9 cellular contexts compared by ENCODE assay signal in genomic region chr10:11245510-11245909, GRCh38.
DNase-seq lines count a peak whose midpoint lies in the region; ATAC-seq and TF ChIP-seq lines count a peak whose summit lies in the region.
"Had no signal": no experiment of that assay in that cellular context is flagged by ENCODE, and none has a peak within 500 bp of the region (broad histone marks: within the 10 kb centered on the region; RNA-seq: fewer than 3 reads in every experiment).

No MANE protein-coding gene starts in this region.

- DNase-seq in activated CD4-positive, alpha-beta memory T cell treated with anti-CD3 and anti-CD28 coated beads for 36 hours, result peak; percentile 37
- no peak for DNase-seq in activated CD4-positive, alpha-beta memory T cell treated with anti-CD3 and anti-CD28 coated beads, Interleukin-2, amount 10 ng/mL, durations not matched to agents 7 days and 5 days
- DNase-seq in MM.1S, result peak; percentile 89
- DNase-seq in gastrocnemius medialis, result no peak
- no peak for DNase-seq in stimulated activated naive CD4-positive, alpha-beta T cell (lab: John Stamatoyannopoulos, UW)
- DNase-seq in erythroblast (lab: John Stamatoyannopoulos, UW), result no peak
- DNase-seq in KBM-7, result no peak
- DNase-seq: SK-N-SH had no signal

- POLR2A ChIA-PET in activated CD4-positive, alpha-beta memory T cell treated with anti-CD3 and anti-CD28 coated beads for 36 hours (lab: Charles Lee), result interaction anchor here (1.0 to 1.9 kb wide), 5 partner anchors 10 to 81 kb away, joined by 3 to 8 read pairs (median 4); no protein-coding TSS in a partner anchor
- POLR2A ChIA-PET in activated CD4-positive, alpha-beta memory T cell treated with anti-CD3 and anti-CD28 coated beads, Interleukin-2, amount 10 ng/mL, durations not matched to agents 7 days and 5 days (lab: Charles Lee), result interaction anchor here (1.1 to 1.7 kb wide), 2 partner anchors 9 to 31 kb away, joined by 3 to 6 read pairs; no protein-coding TSS in a partner anchor

- no peaks in the 10 kb centered on the region for H4K20me1 ChIP-seq in MM.1S (ENCODE audit: insufficient read depth, low read length)

- H3K4me1 ChIP-seq in MM.1S (ENCODE audit: low read length) (peaks cover 96% of the 10 kb centered on the region), gastrocnemius medialis (peaks cover 0 to 6% of the 10 kb centered on the region in 2 donors)

- no peaks in the 10 kb centered on the region for H3K9me2 ChIP-seq in MM.1S (replicated peaks; ENCODE audit: insufficient read depth, low read length)
- H3K9me2 ChIP-seq: SK-N-SH had no signal

- ATAC-seq in HG02610 (IDR thresholded peaks at IDR 0.05; ENCODE audit: unreplicated experiment) (peak; percentile 48), gastrocnemius medialis (peak; percentile 40 to 50)

- H3K27ac Mint-ChIP-seq in activated CD4-positive, alpha-beta memory T cell treated with anti-CD3 and anti-CD28 coated beads for 36 hours, result no peak overlapping the region
- no peak overlapping the region for H3K27ac Mint-ChIP-seq in activated CD4-positive, alpha-beta memory T cell treated with anti-CD3 and anti-CD28 coated beads, Interleukin-2, amount 10 ng/mL, durations not matched to agents 7 days and 5 days

- in situ Hi-C loops in gastrocnemius medialis (cut with MboI; ENCODE audit: low sequenced_read_pairs in 4 of 4), result no loop called here
- in situ Hi-C loops in KBM-7 (cut with MboI; ENCODE audit: low pct_unique_long_range_greater_than_20kb, low sequenced_read_pairs), result no loop called here

- peaks cover 30% of the 10 kb centered on the region for H3K36me3 Mint-ChIP-seq in activated CD4-positive, alpha-beta memory T cell treated with anti-CD3 and anti-CD28 coated beads for 36 hours
- H3K36me3 Mint-ChIP-seq in activated CD4-positive, alpha-beta memory T cell treated with anti-CD3 and anti-CD28 coated beads, Interleukin-2, amount 10 ng/mL, durations not matched to agents 7 days and 5 days (ENCODE audit: low read depth), result peaks cover 47% of the 10 kb centered on the region

- H3F3A ChIP-seq in MM.1S (ENCODE audit: insufficient read depth, low read length), result peaks cover 93% of the 10 kb centered on the region

- H3K9me3 Mint-ChIP-seq in activated CD4-positive, alpha-beta memory T cell treated with anti-CD3 and anti-CD28 coated beads for 36 hours, result no peaks in the 10 kb centered on the region
- H3K9me3 Mint-ChIP-seq in activated CD4-positive, alpha-beta memory T cell treated with anti-CD3 and anti-CD28 coated beads, Interleukin-2, amount 10 ng/mL, durations not matched to agents 7 days and 5 days, result no peaks in the 10 kb centered on the region

- no peak for TF ChIP-seq POLR2A in gastrocnemius medialis (IDR thresholded peaks at IDR 0.05)
- TF ChIP-seq POLR2A in erythroblast (IDR thresholded peaks at IDR 0.05; ENCODE audit: low read length), result no peak

- H3K27ac ChIP-seq in MM.1S (ENCODE audit: low read length) (peak overlapping the region; percentile 99), gastrocnemius medialis (no peak overlapping the region)

- TF ChIP-seq CTCF in MM.1S (IDR thresholded peaks at IDR 0.05; ENCODE audit: low read length) (no peak), gastrocnemius medialis (IDR thresholded peaks at IDR 0.05 in 4 of 5, conservative IDR thresholded peaks at IDR 0.05 in 1 of 5) (no peak)

- no peak overlapping the region for H2AFZ ChIP-seq in MM.1S (ENCODE audit: low read length)

- intact Hi-C loops in activated CD4-positive, alpha-beta memory T cell treated with anti-CD3 and anti-CD28 coated beads for 36 hours (cut with micrococcal nuclease), result no loop called here
- intact Hi-C loops in gastrocnemius medialis (cut with DNase I; ENCODE audit: low total_unique reads), result no loop called here

- H3K9me3 ChIP-seq in MM.1S (replicated peaks; ENCODE audit: insufficient read depth, low read length), result no peaks in the 10 kb centered on the region
- no peaks in the 10 kb centered on the region for H3K9me3 ChIP-seq in gastrocnemius medialis
- H3K9me3 ChIP-seq: SK-N-SH had no signal

- no peak overlapping the region; the same call in 1 of the 2 replicates for H3K4me3 ChIP-seq in MM.1S (ENCODE audit: low read length)
- no peak overlapping the region for H3K4me3 ChIP-seq in gastrocnemius medialis

- H3K4me3 Mint-ChIP-seq in activated CD4-positive, alpha-beta memory T cell treated with anti-CD3 and anti-CD28 coated beads for 36 hours, result no peak overlapping the region
- H3K4me3 Mint-ChIP-seq in activated CD4-positive, alpha-beta memory T cell treated with anti-CD3 and anti-CD28 coated beads, Interleukin-2, amount 10 ng/mL, durations not matched to agents 7 days and 5 days, result no peak overlapping the region

- peak overlapping the region; percentile 41 for H3K4me2 ChIP-seq in MM.1S (ENCODE audit: low read depth, low read length)
- H3K4me2 ChIP-seq: SK-N-SH had no signal

- peak overlapping the region; percentile 77 for H3K9ac ChIP-seq in MM.1S (ENCODE audit: low read length)
- H3K9ac ChIP-seq: SK-N-SH had no signal

- no peaks in the 10 kb centered on the region for H3K27me3 ChIP-seq in MM.1S (replicated peaks; ENCODE audit: insufficient read depth, low read length)
- H3K27me3 ChIP-seq in gastrocnemius medialis, result no peaks in the 10 kb centered on the region

- peaks cover 50% of the 10 kb centered on the region for H3K4me1 Mint-ChIP-seq in activated CD4-positive, alpha-beta memory T cell treated with anti-CD3 and anti-CD28 coated beads for 36 hours (ENCODE audit: low read depth)
- H3K4me1 Mint-ChIP-seq in activated CD4-positive, alpha-beta memory T cell treated with anti-CD3 and anti-CD28 coated beads, Interleukin-2, amount 10 ng/mL, durations not matched to agents 7 days and 5 days, result peaks cover 28% of the 10 kb centered on the region

- CTCF ChIA-PET in activated CD4-positive, alpha-beta memory T cell treated with anti-CD3 and anti-CD28 coated beads for 36 hours (lab: Charles Lee), result interaction anchor here (1.1 to 1.5 kb wide), 3 partner anchors 25 to 46 kb away, joined by 3 read pairs; no protein-coding TSS in a partner anchor
- CTCF ChIA-PET in activated CD4-positive, alpha-beta memory T cell treated with anti-CD3 and anti-CD28 coated beads, Interleukin-2, amount 10 ng/mL, durations not matched to agents 7 days and 5 days (lab: Charles Lee), result interaction anchor here (0.8 kb wide), 1 partner anchor 1388 kb away, joined by 3 read pairs; no protein-coding TSS in a partner anchor

- H3K36me3 ChIP-seq in MM.1S (replicated peaks; ENCODE audit: insufficient read depth, low read length), result peaks cover 11% of the 10 kb centered on the region; the same call in 1 of the 2 replicates
- H3K36me3 ChIP-seq in gastrocnemius medialis, result no peaks in the 10 kb centered on the region

- no peaks in the 10 kb centered on the region for H3K27me3 Mint-ChIP-seq in activated CD4-positive, alpha-beta memory T cell treated with anti-CD3 and anti-CD28 coated beads for 36 hours
- no peaks in the 10 kb centered on the region for H3K27me3 Mint-ChIP-seq in activated CD4-positive, alpha-beta memory T cell treated with anti-CD3 and anti-CD28 coated beads, Interleukin-2, amount 10 ng/mL, durations not matched to agents 7 days and 5 days

- H3K79me2 ChIP-seq in MM.1S (ENCODE audit: low read length), result peaks cover 100% of the 10 kb centered on the region

Comparison
In these comparisons a context has a peak if more than half of its experiments do, and no peak if none do; other contexts are left out.
1. DNase-seq: peak in activated CD4-positive, alpha-beta memory T cell treated with anti-CD3 and anti-CD28 coated beads for 36 hours (single experiment) and MM.1S (single experiment); none in activated CD4-positive, alpha-beta memory T cell treated with anti-CD3 and anti-CD28 coated beads, Interleukin-2, amount 10 ng/mL, durations not matched to agents 7 days and 5 days (single experiment), gastrocnemius medialis (0 of 2), stimulated activated naive CD4-positive, alpha-beta T cell (0 of 6), erythroblast (0 of 2) and KBM-7 (single experiment).